In genomic region chr14:55710506-55711041, GRCh38 we compare ENCODE assay signal across 23 cellular contexts.
"Had no signal": no experiment of that assay in that cellular context is flagged by ENCODE, and none has a peak within 500 bp of the region (broad histone marks: within the 10 kb centered on the region; RNA-seq: fewer than 3 reads in every experiment).

No MANE protein-coding gene starts in this region.

- H3K4me1 Mint-ChIP-seq: activated naive CD4-positive, alpha-beta T cell treated with anti-CD3 and anti-CD28 coated beads, Interleukin-2, amount 10 ng/mL, durations not matched to agents 7 days and 5 days; activated naive CD8-positive, alpha-beta T cell treated with anti-CD3 and anti-CD28 coated beads, Interleukin-2, amount 10 ng/mL, durations not matched to agents 7 days and 5 days; central memory CD8-positive, alpha-beta T cell had no signal

- H3K4me3 Mint-ChIP-seq: activated naive CD4-positive, alpha-beta T cell treated with anti-CD3 and anti-CD28 coated beads, Interleukin-2, amount 10 ng/mL, durations not matched to agents 7 days and 5 days; activated naive CD8-positive, alpha-beta T cell treated with anti-CD3 and anti-CD28 coated beads, Interleukin-2, amount 10 ng/mL, durations not matched to agents 7 days and 5 days; central memory CD8-positive, alpha-beta T cell; dendritic cell treated with granulocyte-macrophage colony-stimulating factor and Interleukin-4, amounts not matched to agents 40 ng/mL and 50 ng/mL, for 4 days; nephron; stimulated activated naive B cell treated with anti-CD40 and anti-IgM and Interleukin-4, amounts not matched to agents 10 μg/mL and 1 μg/mL and 100 μg/mL, for 72 hours; T-helper 2 cell treated with Interferon-gamma antibody and Interleukin-4, amounts not matched to agents 5 μg/mL and 100 μg/mL, for 36 hours had no signal

- DNase-seq: activated CD4-positive, alpha-beta T cell treated with anti-CD3 and anti-CD28 coated beads for 4 hours; activated CD4-positive, alpha-beta T cell treated with anti-CD3 and anti-CD28 coated beads, Interleukin-2, amount 50 U/mL, for 4 hours; activated CD8-positive, alpha-beta memory T cell treated with anti-CD3 and anti-CD28 coated beads, Interleukin-2, amount 50 U/mL, for 4 hours; activated gamma-delta T cell; activated naive CD4-positive, alpha-beta T cell treated with anti-CD3 and anti-CD28 coated beads, Interleukin-2, amount 10 ng/mL, durations not matched to agents 7 days and 5 days; activated naive CD8-positive, alpha-beta T cell treated with anti-CD3 and anti-CD28 coated beads, Interleukin-2, amount 10 ng/mL, durations not matched to agents 7 days and 5 days; activated T-cell treated with anti-CD3 and anti-CD28 coated beads, Interleukin-2, amount 50 U/mL, for 1 hour; effector CD4-positive, alpha-beta T cell; esophagus squamous epithelium; gastrocnemius medialis; glutamatergic neuron; left ventricle myocardium inferior; mucosa of descending colon; sigmoid colon; stimulated activated CD4-positive, alpha-beta T cell treated with anti-CD3 and anti-CD28 coated beads, Interleukin-15, amount 100 ng/mL, for 24 hours; stimulated activated CD4-positive, alpha-beta T cell treated with anti-CD3 and anti-CD28 coated beads, Interleukin-2, amount 100 ng/mL, for 24 hours; stimulated activated naive B cell treated with anti-CD40 and anti-IgM and Interleukin-4, amounts not matched to agents 10 μg/mL and 1 μg/mL and 100 μg/mL, for 72 hours; T-helper 1 cell had no signal

- H3K36me3 Mint-ChIP-seq: activated naive CD4-positive, alpha-beta T cell treated with anti-CD3 and anti-CD28 coated beads, Interleukin-2, amount 10 ng/mL, durations not matched to agents 7 days and 5 days; activated naive CD8-positive, alpha-beta T cell treated with anti-CD3 and anti-CD28 coated beads, Interleukin-2, amount 10 ng/mL, durations not matched to agents 7 days and 5 days had no signal

- H3K27ac Mint-ChIP-seq: activated naive CD4-positive, alpha-beta T cell treated with anti-CD3 and anti-CD28 coated beads, Interleukin-2, amount 10 ng/mL, durations not matched to agents 7 days and 5 days; activated naive CD8-positive, alpha-beta T cell treated with anti-CD3 and anti-CD28 coated beads, Interleukin-2, amount 10 ng/mL, durations not matched to agents 7 days and 5 days; dendritic cell treated with granulocyte-macrophage colony-stimulating factor and Interleukin-4, amounts not matched to agents 40 ng/mL and 50 ng/mL, for 4 days; progenitor cell of endocrine pancreas; stimulated activated naive B cell treated with anti-CD40 and anti-IgM and Interleukin-4, amounts not matched to agents 10 μg/mL and 1 μg/mL and 100 μg/mL, for 72 hours; T-helper 2 cell treated with Interferon-gamma antibody and Interleukin-4, amounts not matched to agents 5 μg/mL and 100 μg/mL, for 36 hours had no signal

- H3K9me3 Mint-ChIP-seq: activated naive CD4-positive, alpha-beta T cell treated with anti-CD3 and anti-CD28 coated beads, Interleukin-2, amount 10 ng/mL, durations not matched to agents 7 days and 5 days; activated naive CD8-positive, alpha-beta T cell treated with anti-CD3 and anti-CD28 coated beads, Interleukin-2, amount 10 ng/mL, durations not matched to agents 7 days and 5 days; central memory CD8-positive, alpha-beta T cell; dendritic cell treated with granulocyte-macrophage colony-stimulating factor and Interleukin-4, amounts not matched to agents 40 ng/mL and 50 ng/mL, for 4 days; nephron; stimulated activated naive B cell treated with anti-CD40 and anti-IgM and Interleukin-4, amounts not matched to agents 10 μg/mL and 1 μg/mL and 100 μg/mL, for 72 hours; T-helper 2 cell treated with Interferon-gamma antibody and Interleukin-4, amounts not matched to agents 5 μg/mL and 100 μg/mL, for 36 hours had no signal

- H3K27me3 Mint-ChIP-seq: activated naive CD4-positive, alpha-beta T cell treated with anti-CD3 and anti-CD28 coated beads, Interleukin-2, amount 10 ng/mL, durations not matched to agents 7 days and 5 days; activated naive CD8-positive, alpha-beta T cell treated with anti-CD3 and anti-CD28 coated beads, Interleukin-2, amount 10 ng/mL, durations not matched to agents 7 days and 5 days; central memory CD8-positive, alpha-beta T cell; dendritic cell treated with granulocyte-macrophage colony-stimulating factor and Interleukin-4, amounts not matched to agents 40 ng/mL and 50 ng/mL, for 4 days; stimulated activated naive B cell treated with anti-CD40 and anti-IgM and Interleukin-4, amounts not matched to agents 10 μg/mL and 1 μg/mL and 100 μg/mL, for 72 hours had no signal
